Comparison of ENCODE assay signal across 1 cellular context in genomic region chr19:40721140-40721486, GRCh38.
TF ChIP-seq lines count a peak whose summit lies in the region.

No MANE protein-coding gene starts in this region.

TF ChIP-seq in WTC11, 78 proteins besides CTCF, POLR2A, EP300 and RAD21 (continued from another document):
- no peak for TF ChIP-seq NR2C2 (CRISPR knock-in tag; IDR thresholded peaks at IDR 0.05)
- no peak for TF ChIP-seq ZNF512 (CRISPR knock-in tag; IDR thresholded peaks at IDR 0.05; ENCODE audit: borderline replicate concordance)
- no peak for TF ChIP-seq OVOL2 (CRISPR knock-in tag; IDR thresholded peaks at IDR 0.05; ENCODE audit: borderline replicate concordance)
- TF ChIP-seq ZNF219 (CRISPR knock-in tag; IDR thresholded peaks at IDR 0.05; ENCODE audit: borderline replicate concordance), result no peak
- TF ChIP-seq ELF4 (CRISPR knock-in tag; IDR thresholded peaks at IDR 0.05; ENCODE audit: low read depth), result no peak
- no peak for TF ChIP-seq GRHL2 (CRISPR knock-in tag; IDR thresholded peaks at IDR 0.05; ENCODE audit: insufficient replicate concordance, severe bottlenecking)
- TF ChIP-seq E2F5 (CRISPR knock-in tag; IDR thresholded peaks at IDR 0.05), result no peak
- TF ChIP-seq ATF1 (CRISPR knock-in tag; IDR thresholded peaks at IDR 0.05), result no peak
